2 cellular contexts compared by ENCODE assay signal in genomic region chr1:54574158-54574778, GRCh38.
TF ChIP-seq lines count a peak whose summit lies in the region.

No MANE protein-coding gene starts in this region.

TF ChIP-seq in HEK293, 187 proteins besides CTCF, POLR2A, EP300 and RAD21:
- TF ChIP-seq SCRT2 (tag by site-specific recombination; IDR thresholded peaks at IDR 0.05) (peak; percentile 61; the same call in 1 of the 2 replicates), GLI2 (tag by site-specific recombination; IDR thresholded peaks at IDR 0.05; ENCODE audit: borderline replicate concordance, low read depth) (no peak)

TF ChIP-seq in HepG2, 621 proteins besides CTCF, POLR2A, EP300 and RAD21:
- TF ChIP-seq ZIK1 (CRISPR knock-in tag; IDR thresholded peaks at IDR 0.05; ENCODE audit: borderline replicate concordance, low read depth) (no peak), ZNF629 (CRISPR knock-in tag; conservative IDR thresholded peaks at IDR 0.05) (0 out of 2 replicates have a peak, but pooled peaks have one; percentile 17)
